ENCODE assay signal across 9 cellular contexts in genomic region chr11:62245271-62245753, GRCh38. TPM values are rescaled to one million over a fixed set of nuclear protein-coding genes. Genes with fewer than 3 reads are reported as not detected.
A peak's percentile ranks its signal among the peaks of the same experiment; 100 is the strongest.
DNase-seq lines count a peak whose midpoint lies in the region; ATAC-seq and TF ChIP-seq lines count a peak whose summit lies in the region.
"Had no signal": no experiment of that assay in that cellular context is flagged by ENCODE, and none has a peak within 500 bp of the region (broad histone marks: within the 10 kb centered on the region; RNA-seq: fewer than 3 reads in every experiment).

No MANE protein-coding gene starts in this region.

- no peaks in the 10 kb centered on the region for H3K9me3 ChIP-seq in PC-3 (ENCODE audit: low read length)

- H3K4me3 ChIP-seq in PC-3 (ENCODE audit: low read length), result no peak overlapping the region

- peaks cover 11% of the 10 kb centered on the region for H3K4me1 ChIP-seq in PC-3 (ENCODE audit: insufficient read depth, low read length)

- peaks cover 2% of the 10 kb centered on the region for H3K9me3 Mint-ChIP-seq in activated CD8-positive, alpha-beta memory T cell treated with anti-CD3 and anti-CD28 coated beads, Interleukin-2, amount 10 ng/mL, durations not matched to agents 7 days and 5 days (ENCODE audit: low read depth)

- no peaks in the 10 kb centered on the region for H3K4me1 Mint-ChIP-seq in activated CD8-positive, alpha-beta memory T cell treated with anti-CD3 and anti-CD28 coated beads, Interleukin-2, amount 10 ng/mL, durations not matched to agents 7 days and 5 days
- H3K4me1 Mint-ChIP-seq: B cell had no signal

- no peak overlapping the region for H2AFZ ChIP-seq in PC-3 (ENCODE audit: low read length)

- no peaks in the 10 kb centered on the region for H3K36me3 ChIP-seq in PC-3 (ENCODE audit: low read depth, low read length)

- no peaks in the 10 kb centered on the region for H3F3A ChIP-seq in PC-3 (ENCODE audit: low read length, unreplicated experiment)

- peak; percentile 39 for ATAC-seq in activated CD8-positive, alpha-beta memory T cell treated with anti-CD3 and anti-CD28 coated beads, Interleukin-2, amount 10 ng/mL, durations not matched to agents 7 days and 5 days
- ATAC-seq in PC-3, result peak; percentile 42
- peak; percentile 52 for ATAC-seq in esophagus mucosa
- peak; percentile 40 for ATAC-seq in stimulated activated naive CD8-positive, alpha-beta T cell treated with anti-CD3 and anti-CD28 coated beads, Interleukin-15, Interleukin-2, amounts not matched to agents 100 U/mL and 50 U/mL, for 24 hours
- ATAC-seq in GM19328 (IDR thresholded peaks at IDR 0.05; ENCODE audit: unreplicated experiment), result no peak

- H4K20me1 ChIP-seq in PC-3 (ENCODE audit: low read length), result no peaks in the 10 kb centered on the region

- H3K9me2 ChIP-seq in PC-3 (replicated peaks; ENCODE audit: low read length), result no peaks in the 10 kb centered on the region

- H3K27ac ChIP-seq in PC-3 (ENCODE audit: low read length), result no peak overlapping the region

- H3K27me3 ChIP-seq in PC-3 (ENCODE audit: low read length), result 0 out of 2 replicates have a peak, but pooled peaks cover 6% of the 10 kb centered on the region

- no TSS peak for BruUV-seq in PC-3 (replicated peaks; lab: Mats Ljungman, UMichigan)

- intact Hi-C loops in PC-3 (cut with micrococcal nuclease), result no loop called here

- peaks cover 18% of the 10 kb centered on the region for H3K27me3 Mint-ChIP-seq in activated CD8-positive, alpha-beta memory T cell treated with anti-CD3 and anti-CD28 coated beads, Interleukin-2, amount 10 ng/mL, durations not matched to agents 7 days and 5 days

- POLR2A ChIA-PET in PC-3 (lab: Charles Lee; ENCODE audit: unreplicated experiment), result no interaction called here

- CTCF ChIA-PET in activated CD8-positive, alpha-beta memory T cell treated with anti-CD3 and anti-CD28 coated beads, Interleukin-2, amount 10 ng/mL, durations not matched to agents 7 days and 5 days (lab: Charles Lee), result no interaction called here
- CTCF ChIA-PET in PC-3 (lab: Charles Lee), result no interaction called here

- no peak overlapping the region for H3K27ac Mint-ChIP-seq in activated CD8-positive, alpha-beta memory T cell treated with anti-CD3 and anti-CD28 coated beads, Interleukin-2, amount 10 ng/mL, durations not matched to agents 7 days and 5 days
- H3K27ac Mint-ChIP-seq: B cell had no signal

- TF ChIP-seq CTCF in PC-3 (conservative IDR thresholded peaks at IDR 0.05; ENCODE audit: low read depth, low read length), result peak; percentile 40; the same call in 1 of the 2 replicates

- no peaks in the 10 kb centered on the region for H3K79me2 ChIP-seq in PC-3 (ENCODE audit: low read length)

- no peaks in the 10 kb centered on the region for H3K36me3 Mint-ChIP-seq in activated CD8-positive, alpha-beta memory T cell treated with anti-CD3 and anti-CD28 coated beads, Interleukin-2, amount 10 ng/mL, durations not matched to agents 7 days and 5 days

- H3K9ac ChIP-seq in PC-3 (ENCODE audit: low read length), result no peak overlapping the region

- peak; percentile 48 for DNase-seq in activated CD8-positive, alpha-beta memory T cell treated with anti-CD3 and anti-CD28 coated beads, Interleukin-2, amount 10 ng/mL, durations not matched to agents 7 days and 5 days
- DNase-seq in activated CD8-positive, alpha-beta memory T cell treated with anti-CD3 and anti-CD28 coated beads for 24 hours, result no peak
- DNase-seq in PC-3, result peak; percentile 63
- peak; percentile 27 for DNase-seq in stimulated activated naive CD8-positive, alpha-beta T cell treated with anti-CD3 and anti-CD28 coated beads, Interleukin-15, Interleukin-2, amounts not matched to agents 100 U/mL and 50 U/mL, for 24 hours
- DNase-seq in SHP77 (lab: John Stamatoyannopoulos, UW), result no peak
- DNase-seq in SKM-1 treated with dmso at 0.1 percent for 144 hours (lab: John Stamatoyannopoulos, UW; ENCODE audit: unreplicated experiment), result no peak

- no peak overlapping the region for H3K4me2 ChIP-seq in PC-3 (ENCODE audit: low read length)

- H3K4me3 Mint-ChIP-seq in activated CD8-positive, alpha-beta memory T cell treated with anti-CD3 and anti-CD28 coated beads, Interleukin-2, amount 10 ng/mL, durations not matched to agents 7 days and 5 days, result no peak overlapping the region
- H3K4me3 Mint-ChIP-seq: B cell had no signal

RNA-seq across cellular contexts. Expression of gene SCGB1D2, which starts 3.3 kb away (rescaled TPM):
- not detected for total RNA-seq in activated CD8-positive, alpha-beta memory T cell treated with anti-CD3 and anti-CD28 coated beads, Interleukin-2, amount 10 ng/mL, durations not matched to agents 7 days and 5 days
- total RNA-seq in PC-3 (2014; rRNA removed), result not detected in 2 replicates
- 0.56 TPM for total RNA-seq in esophagus mucosa
- total RNA-seq: B cell had no signal

RNA-seq across cellular contexts. Expression of gene SCGB2A2, which starts 24.6 kb away (rescaled TPM):
- not detected for total RNA-seq in activated CD8-positive, alpha-beta memory T cell treated with anti-CD3 and anti-CD28 coated beads, Interleukin-2, amount 10 ng/mL, durations not matched to agents 7 days and 5 days
- total RNA-seq in PC-3 (2014; rRNA removed), result not detected in 2 replicates
- total RNA-seq in esophagus mucosa, result not detected
- total RNA-seq: B cell had no signal

RNA-seq across cellular contexts. Expression of gene SCGB2A1, which starts 36.8 kb away (rescaled TPM):
- total RNA-seq in activated CD8-positive, alpha-beta memory T cell treated with anti-CD3 and anti-CD28 coated beads, Interleukin-2, amount 10 ng/mL, durations not matched to agents 7 days and 5 days, result not detected
- total RNA-seq in PC-3 (2014; rRNA removed) (not detected in 2 replicates), esophagus mucosa (not detected)
- total RNA-seq: B cell had no signal

RNA-seq across cellular contexts. Expression of gene SCGB1D4, which starts 53.6 kb away (rescaled TPM):
- not detected for total RNA-seq in activated CD8-positive, alpha-beta memory T cell treated with anti-CD3 and anti-CD28 coated beads, Interleukin-2, amount 10 ng/mL, durations not matched to agents 7 days and 5 days
- not detected in 2 replicates for total RNA-seq in PC-3 (2014; rRNA removed)
- not detected for total RNA-seq in esophagus mucosa
- total RNA-seq: B cell had no signal

RNA-seq across cellular contexts. Expression of gene SCGB1D1, which starts 55.3 kb away (rescaled TPM):
- total RNA-seq in activated CD8-positive, alpha-beta memory T cell treated with anti-CD3 and anti-CD28 coated beads, Interleukin-2, amount 10 ng/mL, durations not matched to agents 7 days and 5 days, result not detected
- total RNA-seq in PC-3 (2014; rRNA removed) (not detected in 2 replicates), esophagus mucosa (not detected)
- total RNA-seq: B cell had no signal

Comparison
In these comparisons a context has a peak if more than half of its experiments do, and no peak if none do; other contexts are left out.
1. DNase-seq: peak in activated CD8-positive, alpha-beta memory T cell treated with anti-CD3 and anti-CD28 coated beads, Interleukin-2, amount 10 ng/mL, durations not matched to agents 7 days and 5 days (single experiment), PC-3 (single experiment) and stimulated activated naive CD8-positive, alpha-beta T cell treated with anti-CD3 and anti-CD28 coated beads, Interleukin-15, Interleukin-2, amounts not matched to agents 100 U/mL and 50 U/mL, for 24 hours (single experiment); none in activated CD8-positive, alpha-beta memory T cell treated with anti-CD3 and anti-CD28 coated beads for 24 hours (single experiment), SHP77 (0 of 2) and SKM-1 treated with dmso at 0.1 percent for 144 hours (single experiment).